ENCODE assay signal across 1 cellular context in the genomic region with DNA sequence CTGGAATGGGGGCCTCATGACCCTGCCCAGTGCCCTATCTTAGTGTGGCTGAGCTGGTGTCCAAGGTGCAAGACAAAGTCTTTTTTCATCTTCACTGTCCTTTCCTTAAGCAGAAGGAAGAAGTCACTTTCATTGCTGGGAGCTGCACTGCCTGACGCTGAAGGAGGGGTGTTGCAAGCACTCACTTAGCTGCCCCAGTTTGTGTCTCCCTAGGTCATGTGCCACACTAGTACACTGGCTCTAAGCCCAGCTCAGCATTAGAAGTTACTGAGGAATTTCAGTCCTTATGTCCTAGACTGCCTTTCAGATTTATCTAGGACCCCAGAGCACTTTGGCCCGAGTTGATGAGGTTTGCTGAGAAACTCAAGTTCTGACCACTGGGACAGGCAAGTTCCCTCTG.
TF ChIP-seq lines count a peak whose summit lies in the region.

No MANE protein-coding gene starts in this region.

TF ChIP-seq in GM23338, 12 proteins besides CTCF, POLR2A, EP300 and RAD21 (continued from another document):
- TF ChIP-seq, protein P1, sequence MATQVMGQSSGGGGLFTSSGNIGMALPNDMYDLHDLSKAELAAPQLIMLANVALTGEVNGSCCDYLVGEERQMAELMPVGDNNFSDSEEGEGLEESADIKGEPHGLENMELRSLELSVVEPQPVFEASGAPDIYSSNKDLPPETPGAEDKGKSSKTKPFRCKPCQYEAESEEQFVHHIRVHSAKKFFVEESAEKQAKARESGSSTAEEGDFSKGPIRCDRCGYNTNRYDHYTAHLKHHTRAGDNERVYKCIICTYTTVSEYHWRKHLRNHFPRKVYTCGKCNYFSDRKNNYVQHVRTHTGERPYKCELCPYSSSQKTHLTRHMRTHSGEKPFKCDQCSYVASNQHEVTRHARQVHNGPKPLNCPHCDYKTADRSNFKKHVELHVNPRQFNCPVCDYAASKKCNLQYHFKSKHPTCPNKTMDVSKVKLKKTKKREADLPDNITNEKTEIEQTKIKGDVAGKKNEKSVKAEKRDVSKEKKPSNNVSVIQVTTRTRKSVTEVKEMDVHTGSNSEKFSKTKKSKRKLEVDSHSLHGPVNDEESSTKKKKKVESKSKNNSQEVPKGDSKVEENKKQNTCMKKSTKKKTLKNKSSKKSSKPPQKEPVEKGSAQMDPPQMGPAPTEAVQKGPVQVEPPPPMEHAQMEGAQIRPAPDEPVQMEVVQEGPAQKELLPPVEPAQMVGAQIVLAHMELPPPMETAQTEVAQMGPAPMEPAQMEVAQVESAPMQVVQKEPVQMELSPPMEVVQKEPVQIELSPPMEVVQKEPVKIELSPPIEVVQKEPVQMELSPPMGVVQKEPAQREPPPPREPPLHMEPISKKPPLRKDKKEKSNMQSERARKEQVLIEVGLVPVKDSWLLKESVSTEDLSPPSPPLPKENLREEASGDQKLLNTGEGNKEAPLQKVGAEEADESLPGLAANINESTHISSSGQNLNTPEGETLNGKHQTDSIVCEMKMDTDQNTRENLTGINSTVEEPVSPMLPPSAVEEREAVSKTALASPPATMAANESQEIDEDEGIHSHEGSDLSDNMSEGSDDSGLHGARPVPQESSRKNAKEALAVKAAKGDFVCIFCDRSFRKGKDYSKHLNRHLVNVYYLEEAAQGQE (IDR thresholded peaks at IDR 0.05; ENCODE audit: unreplicated experiment): no peak
- TF ChIP-seq STAT1 (IDR thresholded peaks at IDR 0.05; ENCODE audit: unreplicated experiment): no peak
- no peak for TF ChIP-seq ZNF114 (CRISPR knock-in tag; IDR thresholded peaks at IDR 0.05)
- TF ChIP-seq POLR2AphosphoS5 (IDR thresholded peaks at IDR 0.05; ENCODE audit: low read depth): no peak
- TF ChIP-seq EZH2phosphoT487 (IDR thresholded peaks at IDR 0.05; ENCODE audit: unreplicated experiment): no peak
- TF ChIP-seq NANOG (IDR thresholded peaks at IDR 0.05; ENCODE audit: borderline replicate concordance): no peak
